23 cellular contexts compared by ENCODE assay signal in the genomic region with DNA sequence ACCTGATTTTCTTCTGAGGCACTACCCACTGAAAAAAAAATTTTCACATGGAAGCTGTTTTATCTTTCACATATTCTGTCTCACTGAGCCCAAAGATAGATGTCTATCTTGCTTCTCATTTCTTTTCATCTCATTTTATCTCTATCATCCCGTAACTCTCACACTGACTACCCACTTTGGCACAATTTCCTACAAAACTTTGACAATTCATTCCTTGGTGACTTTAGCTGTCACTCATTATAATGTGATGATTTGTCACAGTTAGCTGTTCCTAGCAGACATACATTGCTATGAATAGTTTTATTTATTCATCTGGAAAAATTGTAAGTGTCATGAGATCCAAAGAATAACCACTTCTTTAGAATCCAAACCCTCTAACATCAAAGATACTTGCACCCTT.
"Had no signal": no experiment of that assay in that cellular context is flagged by ENCODE, and none has a peak within 500 bp of the region (broad histone marks: within the 10 kb centered on the region; RNA-seq: fewer than 3 reads in every experiment).

No MANE protein-coding gene starts in this region.

- H3K36me3 ChIP-seq: colonic mucosa, esophagus muscularis mucosa, esophagus squamous epithelium, gastrocnemius medialis, gastroesophageal sphincter, heart left ventricle, heart right ventricle had no signal

- H3K4me3 ChIP-seq: colonic mucosa, coronary artery, dorsolateral prefrontal cortex, esophagus muscularis mucosa, esophagus squamous epithelium, gastrocnemius medialis, gastroesophageal sphincter, heart left ventricle, heart right ventricle had no signal

- H3K27ac ChIP-seq: colonic mucosa, coronary artery, dorsolateral prefrontal cortex, epithelial cell of prostate, esophagus muscularis mucosa, esophagus squamous epithelium, foreskin keratinocyte, gastrocnemius medialis, gastroesophageal sphincter, heart left ventricle, heart right ventricle had no signal

- H3K27me3 Mint-ChIP-seq: dendritic cell treated with granulocyte-macrophage colony-stimulating factor and Interleukin-4, amounts not matched to agents 40 ng/mL and 50 ng/mL, for 4 days; effector memory CD8-positive, alpha-beta T cell had no signal

- H3K4me3 Mint-ChIP-seq: dendritic cell treated with granulocyte-macrophage colony-stimulating factor and Interleukin-4, amounts not matched to agents 40 ng/mL and 50 ng/mL, for 4 days; effector memory CD8-positive, alpha-beta T cell; endodermal cell had no signal

- H3K4me1 Mint-ChIP-seq: endodermal cell had no signal

- H3K9me3 ChIP-seq: colonic mucosa, esophagus muscularis mucosa, esophagus squamous epithelium, gastrocnemius medialis, gastroesophageal sphincter, heart left ventricle, heart right ventricle had no signal

- DNase-seq: colonic mucosa; cortex of kidney; dermis blood vessel endothelial cell; dorsolateral prefrontal cortex; effector CD4-positive, alpha-beta T cell; effector CD8-positive, alpha-beta T cell; effector memory CD4-positive, alpha-beta T cell; effector memory CD8-positive, alpha-beta T cell; endodermal cell; erythroblast; esophagus squamous epithelium; foreskin fibroblast; foreskin keratinocyte; gastrocnemius medialis; glutamatergic neuron; head of caudate nucleus; heart left ventricle; heart right ventricle had no signal

- H3K27ac Mint-ChIP-seq: dendritic cell treated with granulocyte-macrophage colony-stimulating factor and Interleukin-4, amounts not matched to agents 40 ng/mL and 50 ng/mL, for 4 days; effector memory CD8-positive, alpha-beta T cell; endodermal cell had no signal

- H3K27me3 ChIP-seq: colonic mucosa, dorsolateral prefrontal cortex, esophagus muscularis mucosa, esophagus squamous epithelium, foreskin keratinocyte, gastrocnemius medialis, gastroesophageal sphincter, heart left ventricle, heart right ventricle had no signal
